ENCODE assay signal across 25 cellular contexts in genomic region chr12:6826125-6826733, GRCh38. TPM values are rescaled to one million over a fixed set of nuclear protein-coding genes. Genes with fewer than 3 reads are reported as not detected.
A peak's percentile ranks its signal among the peaks of the same experiment; 100 is the strongest.
DNase-seq lines count a peak whose midpoint lies in the region; ATAC-seq and TF ChIP-seq lines count a peak whose summit lies in the region.
"Had no signal": no experiment of that assay in that cellular context is flagged by ENCODE, and none has a peak within 500 bp of the region (broad histone marks: within the 10 kb centered on the region; RNA-seq: fewer than 3 reads in every experiment).

No MANE protein-coding gene starts in this region.

- peak overlapping the region in 3 of 4 donors; percentile 39 to 59 (median 43) for H3K4me3 Mint-ChIP-seq in CD4-positive, CD25-positive, alpha-beta regulatory T cell
- no peak overlapping the region for H3K4me3 Mint-ChIP-seq in endodermal cell
- no peak overlapping the region for H3K4me3 Mint-ChIP-seq in stimulated activated naive B cell treated with anti-CD40 and anti-IgM and Interleukin-4, amounts not matched to agents 10 μg/mL and 1 μg/mL and 100 μg/mL, for 72 hours
- no peak overlapping the region for H3K4me3 Mint-ChIP-seq in activated T-helper 17 cell treated with anti-CD3 and anti-CD28 coated beads, Interleukin-2, amount 50 U/mL, for 72 hours
- H3K4me3 Mint-ChIP-seq: activated B cell treated with CpG ODN at 0.5 μM for 24 hours; activated CD8-positive, alpha-beta memory T cell treated with anti-CD3 and anti-CD28 coated beads, Interleukin-2, amount 10 ng/mL, durations not matched to agents 7 days and 5 days; activated naive CD4-positive, alpha-beta T cell treated with anti-CD3 and anti-CD28 coated beads, Interleukin-2, amount 10 ng/mL, durations not matched to agents 7 days and 5 days had no signal

- H3K36me3 Mint-ChIP-seq in CD4-positive, CD25-positive, alpha-beta regulatory T cell = no peaks in the 10 kb centered on the region
- H3K36me3 Mint-ChIP-seq in endodermal cell (ENCODE audit: low read depth) = peaks cover 6% of the 10 kb centered on the region
- no peaks in the 10 kb centered on the region for H3K36me3 Mint-ChIP-seq in stimulated activated naive B cell treated with anti-CD40 and anti-IgM and Interleukin-4, amounts not matched to agents 10 μg/mL and 1 μg/mL and 100 μg/mL, for 72 hours
- no peaks in the 10 kb centered on the region for H3K36me3 Mint-ChIP-seq in activated T-helper 17 cell treated with anti-CD3 and anti-CD28 coated beads, Interleukin-2, amount 50 U/mL, for 72 hours (ENCODE audit: low read depth)
- H3K36me3 Mint-ChIP-seq: activated CD8-positive, alpha-beta memory T cell treated with anti-CD3 and anti-CD28 coated beads, Interleukin-2, amount 10 ng/mL, durations not matched to agents 7 days and 5 days; activated naive CD4-positive, alpha-beta T cell treated with anti-CD3 and anti-CD28 coated beads, Interleukin-2, amount 10 ng/mL, durations not matched to agents 7 days and 5 days; immature natural killer cell; naive thymus-derived CD4-positive, alpha-beta T cell had no signal

- peaks cover 15% of the 10 kb centered on the region for H3K27me3 ChIP-seq in CD4-positive, CD25-positive, alpha-beta regulatory T cell (ENCODE audit: control insufficient read depth, insufficient read depth, low read length)
- H3K27me3 ChIP-seq in HUES6 (ENCODE audit: control insufficient read depth, insufficient read depth, low read length) = peaks cover 46% of the 10 kb centered on the region
- peaks cover 19% of the 10 kb centered on the region for H3K27me3 ChIP-seq in endodermal cell (ENCODE audit: control insufficient read depth, insufficient read depth, low read length, poor library complexity, severe bottlenecking)
- H3K27me3 ChIP-seq: Peyer's patch, SJCRH30 had no signal

- H3K9me3 ChIP-seq in CD4-positive, CD25-positive, alpha-beta regulatory T cell (ENCODE audit: control insufficient read depth in 2 of 2, low read length in 2 of 2) = no peaks in the 10 kb centered on the region
- no peaks in the 10 kb centered on the region for H3K9me3 ChIP-seq in HUES6 (ENCODE audit: control insufficient read depth, insufficient read depth, low read depth, low read length)
- H3K9me3 ChIP-seq in endodermal cell (ENCODE audit: control insufficient read depth, low read length) = no peaks in the 10 kb centered on the region
- H3K9me3 ChIP-seq: colonic mucosa, esophagus muscularis mucosa, gastrocnemius medialis, left ventricle myocardium inferior, Peyer's patch, SJCRH30, tibial artery had no signal

- DNase-seq in CD4-positive, CD25-positive, alpha-beta regulatory T cell = no peak
- DNase-seq in endodermal cell (peak; percentile 52), foreskin fibroblast (no peak)
- no peak for DNase-seq in stimulated activated naive B cell treated with anti-CD40 and anti-IgM and Interleukin-4, amounts not matched to agents 10 μg/mL and 1 μg/mL and 100 μg/mL, for 72 hours

- H3K36me3 ChIP-seq in CD4-positive, CD25-positive, alpha-beta regulatory T cell (ENCODE audit: control insufficient read depth, insufficient read depth, low read length) = no peaks in the 10 kb centered on the region
- H3K36me3 ChIP-seq in HUES6 (ENCODE audit: control insufficient read depth, insufficient read depth, low read length) = peaks cover 13% of the 10 kb centered on the region
- peaks cover 6% of the 10 kb centered on the region for H3K36me3 ChIP-seq in endodermal cell (ENCODE audit: control insufficient read depth, insufficient read depth, low read length)
- H3K36me3 ChIP-seq: colonic mucosa, gastrocnemius medialis, Peyer's patch, SJCRH30 had no signal

- no peak overlapping the region for H3K4me3 ChIP-seq in CD4-positive, CD25-positive, alpha-beta regulatory T cell (ENCODE audit: low read depth, low read length)
- peak overlapping the region; percentile 61 for H3K4me3 ChIP-seq in HUES6 (ENCODE audit: low read depth, low read length)
- no peak overlapping the region for H3K4me3 ChIP-seq in endodermal cell (ENCODE audit: low read length)
- H3K4me3 ChIP-seq in foreskin fibroblast (ENCODE audit: low read depth in 1 of 2, low read length in 2 of 2) = no peak overlapping the region
- H3K4me3 ChIP-seq: colonic mucosa, gastrocnemius medialis, GM12878, Peyer's patch, SJCRH30, tibial artery had no signal

- no peak overlapping the region for H3K9ac ChIP-seq in HUES6 (ENCODE audit: low read length)
- no peak overlapping the region for H3K9ac ChIP-seq in endodermal cell (ENCODE audit: extremely low read depth, low read length, poor library complexity, severe bottlenecking)
- H3K9ac ChIP-seq: KMS-11, parathyroid adenoma had no signal

- peaks cover 0 to 3% (median 0%) of the 10 kb centered on the region in 7 donors for H3K9me3 Mint-ChIP-seq in CD4-positive, CD25-positive, alpha-beta regulatory T cell
- no peaks in the 10 kb centered on the region for H3K9me3 Mint-ChIP-seq in endodermal cell
- no peaks in the 10 kb centered on the region for H3K9me3 Mint-ChIP-seq in stimulated activated naive B cell treated with anti-CD40 and anti-IgM and Interleukin-4, amounts not matched to agents 10 μg/mL and 1 μg/mL and 100 μg/mL, for 72 hours
- H3K9me3 Mint-ChIP-seq in activated T-helper 17 cell treated with anti-CD3 and anti-CD28 coated beads, Interleukin-2, amount 50 U/mL, for 72 hours = no peaks in the 10 kb centered on the region
- H3K9me3 Mint-ChIP-seq: activated B cell treated with CpG ODN at 0.5 μM for 24 hours; activated naive CD4-positive, alpha-beta T cell treated with anti-CD3 and anti-CD28 coated beads, Interleukin-2, amount 10 ng/mL, durations not matched to agents 7 days and 5 days; activated T-cell treated with anti-CD3 and anti-CD28 coated beads, Interleukin-2, amount 50 U/mL, for 72 hours; CD4-positive, alpha-beta memory T cell; effector memory CD8-positive, alpha-beta T cell had no signal

- peaks cover 0 to 40% (median 11%) of the 10 kb centered on the region in 4 donors for H3K4me1 Mint-ChIP-seq in CD4-positive, CD25-positive, alpha-beta regulatory T cell
- peaks cover 29% of the 10 kb centered on the region for H3K4me1 Mint-ChIP-seq in endodermal cell
- peaks cover 29 to 40% of the 10 kb centered on the region in 2 donors for H3K4me1 Mint-ChIP-seq in stimulated activated naive B cell treated with anti-CD40 and anti-IgM and Interleukin-4, amounts not matched to agents 10 μg/mL and 1 μg/mL and 100 μg/mL, for 72 hours
- peaks cover 23% of the 10 kb centered on the region for H3K4me1 Mint-ChIP-seq in activated T-helper 17 cell treated with anti-CD3 and anti-CD28 coated beads, Interleukin-2, amount 50 U/mL, for 72 hours

- peaks cover 74% of the 10 kb centered on the region for H3K27me3 Mint-ChIP-seq in CD4-positive, CD25-positive, alpha-beta regulatory T cell
- peaks cover 64% of the 10 kb centered on the region for H3K27me3 Mint-ChIP-seq in endodermal cell (ENCODE audit: insufficient read depth)
- peaks cover 85 to 94% of the 10 kb centered on the region in 2 donors for H3K27me3 Mint-ChIP-seq in stimulated activated naive B cell treated with anti-CD40 and anti-IgM and Interleukin-4, amounts not matched to agents 10 μg/mL and 1 μg/mL and 100 μg/mL, for 72 hours
- H3K27me3 Mint-ChIP-seq in activated T-helper 17 cell treated with anti-CD3 and anti-CD28 coated beads, Interleukin-2, amount 50 U/mL, for 72 hours = peaks cover 26% of the 10 kb centered on the region

- H3K27ac ChIP-seq in CD4-positive, CD25-positive, alpha-beta regulatory T cell (ENCODE audit: insufficient read depth, low read length, poor library complexity, severe bottlenecking) = no peak overlapping the region
- H3K27ac ChIP-seq in HUES6 (ENCODE audit: low read depth, low read length) = no peak overlapping the region
- H3K27ac ChIP-seq in endodermal cell (ENCODE audit: low read depth, low read length) = no peak overlapping the region
- H3K27ac ChIP-seq: colonic mucosa, KMS-11, parathyroid adenoma, SJCRH30 had no signal

- ATAC-seq in CD4-positive, CD25-positive, alpha-beta regulatory T cell (ENCODE audit: low read depth in 2 of 2) = no peak
- ATAC-seq in stimulated activated naive B cell treated with anti-CD40 and anti-IgM and Interleukin-4, amounts not matched to agents 10 μg/mL and 1 μg/mL and 100 μg/mL, for 72 hours (replicated peaks) = no peak
- ATAC-seq in HG03565 (IDR thresholded peaks at IDR 0.05; ENCODE audit: unreplicated experiment) = no peak
- ATAC-seq in activated T-helper 17 cell treated with anti-CD3 and anti-CD28 coated beads, Interleukin-2, amount 50 U/mL, for 72 hours (replicated peaks) = no peak

- TF ChIP-seq CTCF in endodermal cell (conservative IDR thresholded peaks at IDR 0.05) (no peak), foreskin fibroblast (IDR thresholded peaks at IDR 0.05; ENCODE audit: low read depth, low read length) (no peak)

- H3K4me1 ChIP-seq in CD4-positive, CD25-positive, alpha-beta regulatory T cell (ENCODE audit: control insufficient read depth, insufficient read depth, low read length, poor library complexity, severe bottlenecking) = peaks cover 28% of the 10 kb centered on the region
- H3K4me1 ChIP-seq in HUES6 (ENCODE audit: control insufficient read depth, insufficient read depth, low read length) (peaks cover 48% of the 10 kb centered on the region), endodermal cell (ENCODE audit: control insufficient read depth, insufficient read depth, low read length) (peaks cover 2% of the 10 kb centered on the region)
- H3K4me1 ChIP-seq: colonic mucosa had no signal

- WGBS in endodermal cell (ENCODE audit: insufficient coverage in 1 of 2, insufficient read length in 1 of 2), 2 experiments = 79 to 84% methylated on average over 15 to 17 of the region's 17 CpGs

- H3K27ac Mint-ChIP-seq in CD4-positive, CD25-positive, alpha-beta regulatory T cell = no peak overlapping the region
- no peak overlapping the region for H3K27ac Mint-ChIP-seq in endodermal cell
- peak overlapping the region; percentile 62 for H3K27ac Mint-ChIP-seq in stimulated activated naive B cell treated with anti-CD40 and anti-IgM and Interleukin-4, amounts not matched to agents 10 μg/mL and 1 μg/mL and 100 μg/mL, for 72 hours
- no peak overlapping the region for H3K27ac Mint-ChIP-seq in activated T-helper 17 cell treated with anti-CD3 and anti-CD28 coated beads, Interleukin-2, amount 50 U/mL, for 72 hours
- H3K27ac Mint-ChIP-seq: activated B cell treated with CpG ODN at 0.5 μM for 24 hours; activated CD8-positive, alpha-beta memory T cell treated with anti-CD3 and anti-CD28 coated beads, Interleukin-2, amount 10 ng/mL, durations not matched to agents 7 days and 5 days; activated naive CD4-positive, alpha-beta T cell treated with anti-CD3 and anti-CD28 coated beads, Interleukin-2, amount 10 ng/mL, durations not matched to agents 7 days and 5 days; activated T-cell treated with anti-CD3 and anti-CD28 coated beads, Interleukin-2, amount 50 U/mL, for 72 hours; effector memory CD8-positive, alpha-beta T cell; immature natural killer cell had no signal

RNA-seq across cellular contexts. Expression of gene P3H3, which starts 2.0 kb away (rescaled TPM):
- 1.4 TPM for total RNA-seq in CD4-positive, CD25-positive, alpha-beta regulatory T cell
- polyA plus RNA-seq in CD4-positive, CD25-positive, alpha-beta regulatory T cell = 1 to 10 TPM in 1 of 4 donors, under 1 TPM in 2, not detected in 1; 0.64 to 1.2 (median 1.00) TPM
- 10 to 100 TPM; 58.4 to 63.1 TPM for total RNA-seq in endodermal cell
- polyA plus RNA-seq in endodermal cell (2013, experiment 1 of 2) = 41.9 TPM
- 40.0 TPM for polyA plus RNA-seq in endodermal cell (2013, experiment 2 of 2)
- 1 to 10 TPM in 1 of 2 donors, not detected in 1; 1.1 TPM for total RNA-seq in activated T-helper 17 cell treated with anti-CD3 and anti-CD28 coated beads, Interleukin-2, amount 50 U/mL, for 72 hours
- total RNA-seq: activated B cell treated with CpG ODN at 0.5 μM for 24 hours had no signal
- polyA plus RNA-seq: immature natural killer cell had no signal

RNA-seq across cellular contexts. Expression of gene GPR162, which starts 4.6 kb away (rescaled TPM):
- not detected for total RNA-seq in CD4-positive, CD25-positive, alpha-beta regulatory T cell
- not detected for polyA plus RNA-seq in CD4-positive, CD25-positive, alpha-beta regulatory T cell
- 10 to 100 TPM; 14.7 to 15.0 TPM for total RNA-seq in endodermal cell
- polyA plus RNA-seq in endodermal cell (2013, experiment 1 of 2) = 26.3 TPM
- polyA plus RNA-seq in endodermal cell (2013, experiment 2 of 2) = 22.4 TPM
- total RNA-seq in activated T-helper 17 cell treated with anti-CD3 and anti-CD28 coated beads, Interleukin-2, amount 50 U/mL, for 72 hours = under 1 TPM; 0.15 to 0.37 TPM
- total RNA-seq: activated B cell treated with CpG ODN at 0.5 μM for 24 hours, GM12878 had no signal
- polyA plus RNA-seq: CD4-positive, alpha-beta memory T cell; GM12878; immature natural killer cell; naive thymus-derived CD4-positive, alpha-beta T cell had no signal

RNA-seq across cellular contexts. Expression of gene GNB3, which starts 14.5 kb away (rescaled TPM):
- not detected for total RNA-seq in CD4-positive, CD25-positive, alpha-beta regulatory T cell
- polyA plus RNA-seq in CD4-positive, CD25-positive, alpha-beta regulatory T cell = not detected
- 10 to 100 TPM; 10.0 to 17.1 TPM for total RNA-seq in endodermal cell
- 13.5 TPM for polyA plus RNA-seq in endodermal cell (2013, experiment 1 of 2)
- 10.4 TPM for polyA plus RNA-seq in endodermal cell (2013, experiment 2 of 2)
- under 1 TPM in 1 of 2 donors, not detected in 1; 0.66 TPM for total RNA-seq in activated T-helper 17 cell treated with anti-CD3 and anti-CD28 coated beads, Interleukin-2, amount 50 U/mL, for 72 hours
- total RNA-seq: gastrocnemius medialis had no signal
- polyA plus RNA-seq: CD4-positive, alpha-beta memory T cell; immature natural killer cell had no signal

RNA-seq across cellular contexts. Expression of gene CDCA3, which starts 24.9 kb away (rescaled TPM):
- total RNA-seq in CD4-positive, CD25-positive, alpha-beta regulatory T cell = 1.9 TPM
- polyA plus RNA-seq in CD4-positive, CD25-positive, alpha-beta regulatory T cell = 1 to 10 TPM; 1.7 to 4.0 (median 2.1) TPM
- total RNA-seq in endodermal cell = 10 to 100 TPM; 53.1 to 63.9 TPM
- 87.9 TPM for polyA plus RNA-seq in endodermal cell (2013, experiment 1 of 2)
- 84.7 TPM for polyA plus RNA-seq in endodermal cell (2013, experiment 2 of 2)
- 100 to 1,000 TPM in 1 of 2 donors, 10 to 100 TPM in 1; 86.9 to 104 TPM for total RNA-seq in activated T-helper 17 cell treated with anti-CD3 and anti-CD28 coated beads, Interleukin-2, amount 50 U/mL, for 72 hours

RNA-seq across cellular contexts. Expression of gene USP5, which starts 25.7 kb away (rescaled TPM):
- total RNA-seq in CD4-positive, CD25-positive, alpha-beta regulatory T cell = 63.5 TPM
- 10 to 100 TPM; 44.4 to 57.0 (median 48.4) TPM for polyA plus RNA-seq in CD4-positive, CD25-positive, alpha-beta regulatory T cell
- total RNA-seq in endodermal cell = 100 to 1,000 TPM; 120 to 257 TPM
- 74.6 TPM for polyA plus RNA-seq in endodermal cell (2013, experiment 1 of 2)
- polyA plus RNA-seq in endodermal cell (2013, experiment 2 of 2) = 74.4 TPM
- 100 to 1,000 TPM in 1 of 2 donors, 10 to 100 TPM in 1; 83.4 to 149 TPM for total RNA-seq in activated T-helper 17 cell treated with anti-CD3 and anti-CD28 coated beads, Interleukin-2, amount 50 U/mL, for 72 hours

Comparison
In these comparisons a context has a peak if more than half of its experiments do, and no peak if none do; other contexts are left out.
1. H3K4me3 Mint-ChIP-seq: peak in CD4-positive, CD25-positive, alpha-beta regulatory T cell (3 of 4); none in endodermal cell (single experiment), stimulated activated naive B cell treated with anti-CD40 and anti-IgM and Interleukin-4, amounts not matched to agents 10 μg/mL and 1 μg/mL and 100 μg/mL, for 72 hours (0 of 2) and activated T-helper 17 cell treated with anti-CD3 and anti-CD28 coated beads, Interleukin-2, amount 50 U/mL, for 72 hours (single experiment).
2. RNA of gene P3H3, which starts 2.0 kb away (total RNA-seq): 58.4 to 63.1 TPM in endodermal cell; 1.4 TPM in CD4-positive, CD25-positive, alpha-beta regulatory T cell (single experiment) and 1.1 TPM in activated T-helper 17 cell treated with anti-CD3 and anti-CD28 coated beads, Interleukin-2, amount 50 U/mL, for 72 hours; every median in the first group is over 10 times any median in the second.
3. RNA of gene GPR162, which starts 4.6 kb away (total RNA-seq): 14.7 to 15.0 TPM in endodermal cell; 0.15 to 0.37 TPM in activated T-helper 17 cell treated with anti-CD3 and anti-CD28 coated beads, Interleukin-2, amount 50 U/mL, for 72 hours and not detected in CD4-positive, CD25-positive, alpha-beta regulatory T cell (single experiment); every median in the first group is over 10 times any median in the second.